In the genomic region with DNA sequence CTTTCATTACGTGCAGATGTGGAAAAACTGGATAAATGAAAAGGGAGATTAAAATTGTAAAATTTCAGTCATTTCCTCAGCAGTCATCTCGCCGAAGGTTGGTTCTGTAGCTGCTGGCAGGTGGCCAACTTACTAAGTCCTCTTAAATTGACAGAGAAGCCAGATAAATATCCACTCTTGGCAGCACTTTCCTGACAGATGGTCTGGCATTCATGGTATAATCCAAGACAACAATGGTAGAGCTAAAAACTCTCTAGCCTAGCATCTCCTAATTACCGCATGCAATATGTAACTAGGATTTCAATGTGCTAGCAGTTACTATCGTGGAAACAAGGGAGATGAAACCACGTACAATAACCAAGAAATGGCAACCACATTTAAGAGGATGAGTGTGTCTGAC, we compare ENCODE assay signal across 12 cellular contexts.
DNase-seq lines count a peak whose midpoint lies in the region; ATAC-seq lines count a peak whose summit lies in the region.
"Had no signal": no experiment of that assay in that cellular context is flagged by ENCODE, and none has a peak within 500 bp of the region (broad histone marks: within the 10 kb centered on the region; RNA-seq: fewer than 3 reads in every experiment).

No MANE protein-coding gene starts in this region.

- DNase-seq in NCI-H1417 (lab: John Stamatoyannopoulos, UW), result peak; percentile 63 to 91 (median 86)
- peak; percentile 45 for DNase-seq in NCI-H510A treated with DMSO at 0.1 percent for 48 hours (lab: John Stamatoyannopoulos, UW)
- DNase-seq in cerebellar nuclear complex (lab: John Stamatoyannopoulos, UW), result peak; percentile 63 to 91
- peak; percentile 9 for DNase-seq in retina
- DNase-seq in NK-92 treated with Interleukin-12 subunit alpha and Interleukin-12 subunit beta, amount 100 ng/mL, for 24 hours (lab: John Stamatoyannopoulos, UW), result no peak
- DNase-seq in HK-2 (ENCODE audit: unreplicated experiment), result no peak
- DNase-seq: activated CD4-positive, CD25-positive, alpha-beta regulatory T cell treated with anti-CD3 and anti-CD28 coated beads, Interleukin-2, amount 50 U/mL, for 72 hours; DND-41; effector memory CD8-positive, alpha-beta T cell; KG1; stomach had no signal

- no peak for ATAC-seq in HG03457 (IDR thresholded peaks at IDR 0.05; ENCODE audit: unreplicated experiment)
- ATAC-seq: effector memory CD8-positive, alpha-beta T cell had no signal

Comparison
In these comparisons a context has a peak if more than half of its experiments do, and no peak if none do; other contexts are left out.
1. DNase-seq: peak in NCI-H1417 (3 of 3), NCI-H510A treated with DMSO at 0.1 percent for 48 hours (single experiment), cerebellar nuclear complex (2 of 2) and retina (single experiment); none in NK-92 treated with Interleukin-12 subunit alpha and Interleukin-12 subunit beta, amount 100 ng/mL, for 24 hours (single experiment) and HK-2 (single experiment).